1 cellular context compared by ENCODE assay signal in genomic region chr10:92590623-92591549, GRCh38.
TF ChIP-seq lines count a peak whose summit lies in the region.

No MANE protein-coding gene starts in this region.

TF ChIP-seq in GM23338, 12 proteins besides CTCF, POLR2A, EP300 and RAD21 (continued from another document):
- TF ChIP-seq ETS1 (IDR thresholded peaks at IDR 0.05) = no peak
- TF ChIP-seq CREB1 (CRISPR knock-in tag; IDR thresholded peaks at IDR 0.05; ENCODE audit: low read depth) = no peak
- TF ChIP-seq POLR2AphosphoS5 (IDR thresholded peaks at IDR 0.05; ENCODE audit: low read depth) = no peak
- no peak for TF ChIP-seq EZH2 (IDR thresholded peaks at IDR 0.05; ENCODE audit: low read depth, unreplicated experiment)
- no peak for TF ChIP-seq STAT1 (IDR thresholded peaks at IDR 0.05; ENCODE audit: unreplicated experiment)
- no peak for TF ChIP-seq NANOG (IDR thresholded peaks at IDR 0.05; ENCODE audit: borderline replicate concordance)
- TF ChIP-seq JUNB (IDR thresholded peaks at IDR 0.05; ENCODE audit: unreplicated experiment) = no peak
- no peak for TF ChIP-seq ZNF331 (CRISPR knock-in tag; IDR thresholded peaks at IDR 0.05; ENCODE audit: low read depth)
- no peak for TF ChIP-seq REST (IDR thresholded peaks at IDR 0.05; ENCODE audit: unreplicated experiment)
- no peak for TF ChIP-seq ZNF114 (CRISPR knock-in tag; IDR thresholded peaks at IDR 0.05)
